In genomic region chr2:176101216-176101845, GRCh38 we compare ENCODE assay signal across 29 cellular contexts. TPM values are rescaled to one million over a fixed set of nuclear protein-coding genes. Genes with fewer than 3 reads are reported as not detected.
"Had no signal": no experiment of that assay in that cellular context is flagged by ENCODE, and none has a peak within 500 bp of the region (broad histone marks: within the 10 kb centered on the region; RNA-seq: fewer than 3 reads in every experiment).

No MANE protein-coding gene starts in this region.

- FAIRE-seq: islet of Langerhans, pancreas had no signal

- ATAC-seq: left lung; lower lobe of right lung; natural killer cell; pancreas; psoas muscle; right lobe of liver; stimulated activated naive B cell treated with anti-CD40 and anti-IgM and Interleukin-4, amounts not matched to agents 10 μg/mL and 1 μg/mL and 100 μg/mL, for 72 hours; stimulated activated naive CD8-positive, alpha-beta T cell treated with anti-CD3 and anti-CD28 coated beads, Interleukin-15, amount 100 ng/mL, for 72 hours had no signal

- H3K36me3 ChIP-seq: left lung, lower lobe of right lung, neural progenitor cell, pancreas, right lobe of liver, transverse colon had no signal

- H3K9ac ChIP-seq: neural progenitor cell had no signal

- H3K9me3 Mint-ChIP-seq: mesothelial cell of epicardium; natural killer cell; stimulated activated naive CD8-positive, alpha-beta T cell treated with anti-CD3 and anti-CD28 coated beads, Interleukin-15, amount 100 ng/mL, for 72 hours had no signal

- DNase-seq: effector CD8-positive, alpha-beta T cell; foreskin melanocyte; hippocampal formation; left lung; lower lobe of right lung; occipital lobe; pancreas; psoas muscle; retina; right lobe of liver; stimulated activated CD4-positive, alpha-beta T cell treated with anti-CD3 and anti-CD28 coated beads, Interleukin-2, amount 100 ng/mL, for 24 hours; stimulated activated CD4-positive, alpha-beta T cell treated with anti-CD3 and anti-CD28 coated beads, Interleukin-4, amount 100 ng/mL, for 4 hours; stimulated activated naive B cell treated with anti-CD40 and anti-IgM and Interleukin-4, amounts not matched to agents 10 μg/mL and 1 μg/mL and 100 μg/mL, for 72 hours; testis; transverse colon had no signal

- H3K4me2 ChIP-seq: neural progenitor cell had no signal

- H3K4me3 Mint-ChIP-seq: memory B cell; mesothelial cell of epicardium; natural killer cell; stimulated activated naive B cell treated with anti-CD40 and anti-IgM and Interleukin-4, amounts not matched to agents 10 μg/mL and 1 μg/mL and 100 μg/mL, for 72 hours; stimulated activated naive CD8-positive, alpha-beta T cell treated with anti-CD3 and anti-CD28 coated beads, Interleukin-15, amount 100 ng/mL, for 72 hours had no signal

- H3K4me1 ChIP-seq: neural progenitor cell had no signal

- H3K27ac Mint-ChIP-seq: memory B cell; mesothelial cell of epicardium; natural killer cell; neural progenitor cell; stimulated activated naive CD8-positive, alpha-beta T cell treated with anti-CD3 and anti-CD28 coated beads, Interleukin-15, amount 100 ng/mL, for 72 hours had no signal

- H2AFZ ChIP-seq: neural progenitor cell had no signal

- H3K9me3 ChIP-seq: left lung, lower lobe of right lung, pancreas, psoas muscle, right lobe of liver, testis, transverse colon had no signal

- H3K4me3 ChIP-seq: coronary artery, left lung, lower lobe of right lung, neural progenitor cell, pancreas, psoas muscle, right lobe of liver, testis, transverse colon had no signal

- H3K36me3 Mint-ChIP-seq: mesothelial cell of epicardium, natural killer cell, neural progenitor cell had no signal

- H3K27ac ChIP-seq: coronary artery, left lung, lower lobe of right lung, neural progenitor cell, pancreas, psoas muscle, right lobe of liver, testis, transverse colon had no signal

RNA-seq across cellular contexts. Expression of gene HOXD12, which starts 1.7 kb away (rescaled TPM):
- total RNA-seq: cerebellum, dermis microvascular lymphatic vessel endothelial cell, left lung, lower lobe of right lung, mucosa of gallbladder, myocyte, natural killer cell, occipital lobe, pancreas, psoas muscle, right lobe of liver, skeletal muscle tissue, subcutaneous adipose tissue, testis, transverse colon, ureter had no signal

RNA-seq across cellular contexts. Expression of gene HOXD11, which starts 5.7 kb away (rescaled TPM):
- total RNA-seq: cerebellum, dermis microvascular lymphatic vessel endothelial cell, left lung, lower lobe of right lung, mucosa of gallbladder, myocyte, natural killer cell, occipital lobe, pancreas, psoas muscle, right lobe of liver, skeletal muscle tissue, subcutaneous adipose tissue had no signal

RNA-seq across cellular contexts. Expression of gene HOXD13, which starts 8.8 kb away (rescaled TPM):
- total RNA-seq: cerebellum, dermis microvascular lymphatic vessel endothelial cell, left lung, lower lobe of right lung, mucosa of gallbladder, myocyte, natural killer cell, occipital lobe, pancreas, psoas muscle, right lobe of liver, ureter had no signal

RNA-seq across cellular contexts. Expression of gene HOXD10, which starts 15.2 kb away (rescaled TPM):
- total RNA-seq: cerebellum, lower lobe of right lung, mucosa of gallbladder, myocyte, natural killer cell, occipital lobe, pancreas, psoas muscle, right lobe of liver had no signal

RNA-seq across cellular contexts. Expression of gene EVX2, which starts 17.6 kb away (rescaled TPM):
- total RNA-seq: dermis microvascular lymphatic vessel endothelial cell, left lung, lower lobe of right lung, mesothelial cell of epicardium, mucosa of gallbladder, myocyte, natural killer cell, occipital lobe, pancreas, psoas muscle, right lobe of liver, transverse colon, ureter had no signal
